ENCODE assay signal across 8 cellular contexts in genomic region chr9:126500600-126501382, GRCh38.
DNase-seq lines count a peak whose midpoint lies in the region; ATAC-seq and TF ChIP-seq lines count a peak whose summit lies in the region.

No MANE protein-coding gene starts in this region.

- H3K4me3 Mint-ChIP-seq in stimulated activated effector memory CD8-positive, alpha-beta T cell treated with anti-CD3 and anti-CD28 coated beads, Interleukin-12 subunit alpha, Interleukin-12 subunit beta, amount 100 ng/mL, for 72 hours: peak overlapping the region; percentile 42

- TF ChIP-seq CTCF in C4-2B (conservative IDR thresholded peaks at IDR 0.05) (peak; percentile 96), HFF-Myc (IDR thresholded peaks at IDR 0.05; ENCODE audit: low read depth, low read length, missing control alignments) (peak; percentile 92)

- ATAC-seq in esophagus mucosa: peak; percentile 64
- ATAC-seq in stimulated activated effector memory CD8-positive, alpha-beta T cell treated with anti-CD3 and anti-CD28 coated beads, Interleukin-12 subunit alpha, Interleukin-12 subunit beta, amount 100 ng/mL, for 72 hours: peak; percentile 57
- no peak for ATAC-seq in GM19328 (IDR thresholded peaks at IDR 0.05; ENCODE audit: unreplicated experiment)

- DNase-seq in HFF-Myc (ENCODE audit: extremely low read depth, low read depth) (peak; percentile 46), NT2/D1 (ENCODE audit: low read depth, low spot score) (peak; percentile 88), myocyte (ENCODE audit: low read depth) (peak; percentile 87)
- DNase-seq in activated T-cell treated with anti-CD3 and anti-CD28 coated beads, Interleukin-2, amount 50 U/mL, for 1 hour: peak; percentile 74
- peak; percentile 63 to 81 for DNase-seq in stimulated activated effector memory CD8-positive, alpha-beta T cell treated with anti-CD3 and anti-CD28 coated beads, Interleukin-12 subunit alpha, Interleukin-12 subunit beta, amount 100 ng/mL, for 72 hours (ENCODE audit: low spot score in 2 of 2)

- peaks cover 36% of the 10 kb centered on the region for H3K4me1 Mint-ChIP-seq in stimulated activated effector memory CD8-positive, alpha-beta T cell treated with anti-CD3 and anti-CD28 coated beads, Interleukin-12 subunit alpha, Interleukin-12 subunit beta, amount 100 ng/mL, for 72 hours

- peaks cover 18% of the 10 kb centered on the region for H3K27me3 ChIP-seq in NT2/D1 (ENCODE audit: insufficient read depth, insufficient read length)

- no peaks in the 10 kb centered on the region for H3K9me3 ChIP-seq in NT2/D1 (ENCODE audit: insufficient read depth, low read length)

- no peak overlapping the region for H3K27ac Mint-ChIP-seq in stimulated activated effector memory CD8-positive, alpha-beta T cell treated with anti-CD3 and anti-CD28 coated beads, Interleukin-12 subunit alpha, Interleukin-12 subunit beta, amount 100 ng/mL, for 72 hours

- H3K36me3 ChIP-seq in NT2/D1 (ENCODE audit: insufficient read depth, insufficient read length, low read length): no peaks in the 10 kb centered on the region

- H3K4me3 ChIP-seq in HFF-Myc (replicated peaks; ENCODE audit: low read depth, low read length) (no peak overlapping the region), NT2/D1 (ENCODE audit: insufficient read length, low read depth) (no peak overlapping the region)

- H3K27ac ChIP-seq in C4-2B: no peak overlapping the region

- H3K36me3 Mint-ChIP-seq in stimulated activated effector memory CD8-positive, alpha-beta T cell treated with anti-CD3 and anti-CD28 coated beads, Interleukin-12 subunit alpha, Interleukin-12 subunit beta, amount 100 ng/mL, for 72 hours: no peaks in the 10 kb centered on the region

- H3K9me3 Mint-ChIP-seq in stimulated activated effector memory CD8-positive, alpha-beta T cell treated with anti-CD3 and anti-CD28 coated beads, Interleukin-12 subunit alpha, Interleukin-12 subunit beta, amount 100 ng/mL, for 72 hours: no peaks in the 10 kb centered on the region

- H3K9ac ChIP-seq in NT2/D1 (ENCODE audit: insufficient read length, low read depth): peak overlapping the region; percentile 53

- H3K4me1 ChIP-seq in NT2/D1 (ENCODE audit: insufficient read depth, insufficient read length): peaks cover 21% of the 10 kb centered on the region
